In the genomic region with DNA sequence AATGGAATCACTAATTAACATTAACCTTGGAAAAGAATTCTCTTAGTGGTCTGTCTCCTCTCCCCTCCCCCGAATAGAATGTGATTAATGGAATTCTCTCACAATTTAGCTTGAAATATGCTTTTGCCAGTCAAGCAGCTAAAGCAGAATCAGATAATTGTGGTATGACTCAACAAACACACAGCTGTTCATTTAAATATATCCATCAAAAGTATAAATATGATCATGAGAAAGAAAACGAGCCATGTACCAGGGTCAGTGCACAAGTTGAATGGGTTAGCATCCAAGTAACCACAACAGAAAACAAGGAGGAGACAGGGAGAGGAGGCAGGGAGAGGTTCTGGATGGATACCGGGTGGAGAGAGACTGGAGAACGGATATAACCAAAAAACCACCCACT, we compare ENCODE assay signal across 17 cellular contexts.
DNase-seq lines count a peak whose midpoint lies in the region; ATAC-seq, FAIRE-seq and TF ChIP-seq lines count a peak whose summit lies in the region.
"Had no signal": no experiment of that assay in that cellular context is flagged by ENCODE, and none has a peak within 500 bp of the region (broad histone marks: within the 10 kb centered on the region; RNA-seq: fewer than 3 reads in every experiment).

No MANE protein-coding gene starts in this region.

- peak overlapping the region; percentile 43 for H3K27ac ChIP-seq in left ventricle myocardium inferior (replicated peaks)
- peak overlapping the region; percentile 45 for H3K27ac ChIP-seq in astrocyte (ENCODE audit: low read depth, low read length)
- H3K27ac ChIP-seq in spleen, result no peak overlapping the region
- H3K27ac ChIP-seq: colonic mucosa, SJSA1, tibial artery had no signal

- 76 to 86% (median 81%) methylated on average over 4 of the region's 4 CpGs for WGBS in spleen, 5 donors

- peaks cover 23% of the 10 kb centered on the region for H3K79me2 ChIP-seq in astrocyte (ENCODE audit: insufficient read depth, low read length)

- H3K4me1 Mint-ChIP-seq in astrocyte (ENCODE audit: low read depth, unreplicated experiment), result peaks cover 22% of the 10 kb centered on the region

- H3K9me3 ChIP-seq in left ventricle myocardium inferior (replicated peaks), result no peaks in the 10 kb centered on the region
- H3K9me3 ChIP-seq in astrocyte (ENCODE audit: insufficient read depth, low read depth, low read length), result no peaks in the 10 kb centered on the region
- H3K9me3 ChIP-seq in spleen, result no peaks in the 10 kb centered on the region
- H3K9me3 ChIP-seq: colonic mucosa, SJSA1, tibial artery had no signal

- peaks cover 6% of the 10 kb centered on the region for H4K20me1 ChIP-seq in astrocyte (ENCODE audit: insufficient read depth, low read length)

- H3K4me1 ChIP-seq in left ventricle myocardium inferior (peaks cover 70% of the 10 kb centered on the region), astrocyte (ENCODE audit: insufficient read depth, low read length) (peaks cover 15% of the 10 kb centered on the region), spleen (no peaks in the 10 kb centered on the region)
- H3K4me1 ChIP-seq: colonic mucosa had no signal

- no peak for TF ChIP-seq CTCF in left ventricle myocardium inferior (IDR thresholded peaks at IDR 0.05; ENCODE audit: borderline replicate concordance)
- no peak for TF ChIP-seq CTCF in astrocyte (IDR thresholded peaks at IDR 0.05; ENCODE audit: insufficient read depth, low read depth, low read length)
- TF ChIP-seq CTCF in spleen (IDR thresholded peaks at IDR 0.05 in 8 of 11, conservative IDR thresholded peaks at IDR 0.05 in 3 of 11), result no peak

- no peaks in the 10 kb centered on the region for H3K27me3 Mint-ChIP-seq in astrocyte (ENCODE audit: low read depth, unreplicated experiment)
- H3K27me3 Mint-ChIP-seq: IgD-negative memory B cell; stimulated activated memory B cell treated with anti-CD40 and anti-IgM and Interleukin-4, amounts not matched to agents 10 μg/mL and 1 μg/mL and 100 μg/mL, for 72 hours had no signal

- H3K4me2 ChIP-seq in astrocyte (ENCODE audit: low read length), result peak overlapping the region; percentile 15

- no peak for TF ChIP-seq POLR2A in spleen (IDR thresholded peaks at IDR 0.05)

- peaks cover 7% of the 10 kb centered on the region for H3K36me3 Mint-ChIP-seq in astrocyte (ENCODE audit: low read depth, unreplicated experiment)

- H3K36me3 ChIP-seq in left ventricle myocardium inferior, result no peaks in the 10 kb centered on the region
- H3K36me3 ChIP-seq in astrocyte (ENCODE audit: insufficient read depth, low read length), result no peaks in the 10 kb centered on the region
- peaks cover 0 to 5% (median 0%) of the 10 kb centered on the region in 6 donors for H3K36me3 ChIP-seq in spleen
- H3K36me3 ChIP-seq: colonic mucosa had no signal

- H2AFZ ChIP-seq in astrocyte (ENCODE audit: low read depth, low read length), result no peak overlapping the region

- intact Hi-C loops in left ventricle myocardium inferior (cut with micrococcal nuclease), result no loop called here
- intact Hi-C loops in Right ventricle myocardium inferior (cut with DNase I), result no loop called here
- intact Hi-C loops in spleen (cut with DNase I; ENCODE audit: low total_unique reads), result no loop called here

- H3K9me3 Mint-ChIP-seq in astrocyte (ENCODE audit: unreplicated experiment), result no peaks in the 10 kb centered on the region
- H3K9me3 Mint-ChIP-seq: IgD-negative memory B cell; stimulated activated memory B cell treated with anti-CD40 and anti-IgM and Interleukin-4, amounts not matched to agents 10 μg/mL and 1 μg/mL and 100 μg/mL, for 72 hours had no signal

- H3K9ac ChIP-seq in astrocyte (ENCODE audit: low read length), result no peak overlapping the region

- no peak overlapping the region for H3K4me3 Mint-ChIP-seq in astrocyte (ENCODE audit: unreplicated experiment)
- H3K4me3 Mint-ChIP-seq: IgD-negative memory B cell; stimulated activated memory B cell treated with anti-CD40 and anti-IgM and Interleukin-4, amounts not matched to agents 10 μg/mL and 1 μg/mL and 100 μg/mL, for 72 hours had no signal

- peak overlapping the region; percentile 36 for H3K27ac Mint-ChIP-seq in astrocyte (ENCODE audit: unreplicated experiment)
- H3K27ac Mint-ChIP-seq: stimulated activated memory B cell treated with anti-CD40 and anti-IgM and Interleukin-4, amounts not matched to agents 10 μg/mL and 1 μg/mL and 100 μg/mL, for 72 hours had no signal

- ATAC-seq in Right ventricle myocardium inferior (no peak), HG02571 (IDR thresholded peaks at IDR 0.05; ENCODE audit: unreplicated experiment) (no peak)
- ATAC-seq: stimulated activated memory B cell treated with anti-CD40 and anti-IgM and Interleukin-4, amounts not matched to agents 10 μg/mL and 1 μg/mL and 100 μg/mL, for 72 hours had no signal

- H3K27me3 ChIP-seq in left ventricle myocardium inferior (ENCODE audit: low read depth), result no peaks in the 10 kb centered on the region
- H3K27me3 ChIP-seq in astrocyte (ENCODE audit: insufficient read depth, low read length), result no peaks in the 10 kb centered on the region
- no peaks in the 10 kb centered on the region for H3K27me3 ChIP-seq in spleen (replicated peaks in 1 of 7)
- H3K27me3 ChIP-seq: colonic mucosa, SJSA1, tibial artery had no signal

- H3K4me3 ChIP-seq in left ventricle myocardium inferior (no peak overlapping the region), astrocyte (ENCODE audit: insufficient read depth, low read depth, low read length) (no peak overlapping the region), spleen (no peak overlapping the region)
- H3K4me3 ChIP-seq: colonic mucosa, SJSA1, tibial artery had no signal

- FAIRE-seq in astrocyte (lab: Jason Lieb, UNC), result no peak
- FAIRE-seq: small intestine had no signal

- no peak for DNase-seq in left ventricle myocardium inferior
- DNase-seq in Right ventricle myocardium inferior (ENCODE audit: missing footprints), result no peak
- peak; percentile 94 for DNase-seq in astrocyte (ENCODE audit: low read depth)
- DNase-seq in iris pigment epithelial cell (ENCODE audit: low read depth), result peak; percentile 75
- no peak for DNase-seq in NCI-H774 (lab: John Stamatoyannopoulos, UW)
- no peak for DNase-seq in spleen
- DNase-seq in activated CD4-positive, CD25-positive, alpha-beta regulatory T cell (lab: John Stamatoyannopoulos, UW), result no peak
- DNase-seq: activated CD4-positive, alpha-beta T cell treated with anti-CD3 and anti-CD28 coated beads, Interleukin-2, amount 50 U/mL, for 4 hours; colonic mucosa; NCI-H1092; occipital lobe; small intestine; tibial artery had no signal

Comparison
In these comparisons a context has a peak if more than half of its experiments do, and no peak if none do; other contexts are left out.
1. DNase-seq: peak in astrocyte (single experiment) and iris pigment epithelial cell (single experiment); none in left ventricle myocardium inferior (single experiment), Right ventricle myocardium inferior (single experiment), NCI-H774 (single experiment), spleen (single experiment) and activated CD4-positive, CD25-positive, alpha-beta regulatory T cell (0 of 4).
2. H3K27ac ChIP-seq: peak in left ventricle myocardium inferior (single experiment) and astrocyte (single experiment); none in spleen (0 of 8).